ENCODE assay signal across 18 cellular contexts in genomic region chr18:23156134-23156533, GRCh38. TPM values are rescaled to one million over a fixed set of nuclear protein-coding genes. Genes with fewer than 3 reads are reported as not detected.
A peak's percentile ranks its signal among the peaks of the same experiment; 100 is the strongest.
DNase-seq lines count a peak whose midpoint lies in the region; ATAC-seq and TF ChIP-seq lines count a peak whose summit lies in the region.
"Had no signal": no experiment of that assay in that cellular context is flagged by ENCODE, and none has a peak within 500 bp of the region (broad histone marks: within the 10 kb centered on the region; RNA-seq: fewer than 3 reads in every experiment).

No MANE protein-coding gene starts in this region.

- intact Hi-C loops in posterior vena cava (cut with DNase I) = no loop called here
- intact Hi-C loops in prostate gland (cut with DNase I) = loop anchor here (5.0 kb wide), 1 partner anchor 71 kb away; no protein-coding TSS in a partner anchor

- DNase-seq in SK-MEL-5 (ENCODE audit: low read depth, low spot score) (peak; percentile 84), foreskin melanocyte (peak; percentile 75), posterior vena cava (ENCODE audit: low spot score) (peak; percentile 19), SK-N-DZ (ENCODE audit: low spot score) (no peak), prostate gland (ENCODE audit: low spot score) (no peak)
- DNase-seq: AML-193; NCI-H1092 treated with DMSO at 0.1 percent for 48 hours; NCI-H146; NCI-H2081 treated with DMSO at 0.1 percent for 48 hours; NCI-H446 treated with DMSO at 0.1 percent for 48 hours; NCI-H748 treated with DMSO at 0.1 percent for 48 hours; NK-92 treated with Interleukin-12 subunit alpha and Interleukin-12 subunit beta, amount 100 ng/mL, for 24 hours had no signal

- no peak for TF ChIP-seq CTCF in HEK293 (tag by site-specific recombination; IDR thresholded peaks at IDR 0.05)
- TF ChIP-seq CTCF in prostate gland (IDR thresholded peaks at IDR 0.05) = no peak

- H3K36me3 ChIP-seq in HEK293 (ENCODE audit: control insufficient read depth in 2 of 2, insufficient read depth in 1 of 2, low read length in 2 of 2) (no peaks in the 10 kb centered on the region; a peak in 1 of 3 replicates), prostate gland (no peaks in the 10 kb centered on the region)
- H3K36me3 ChIP-seq: HAP-1 had no signal

- no peak for ATAC-seq in HG03045 (IDR thresholded peaks at IDR 0.05; ENCODE audit: unreplicated experiment)
- ATAC-seq: Right ventricle myocardium inferior had no signal

- POLR2A ChIA-PET in HEK293 (lab: Yijun Ruan, JAX) = interaction anchor here (1.3 kb wide), 1 partner anchor 9 kb away, joined by 5 read pairs; no protein-coding TSS in a partner anchor

- no peak for TF ChIP-seq POLR2A in prostate gland (IDR thresholded peaks at IDR 0.05)

- H3K4me1 ChIP-seq in HEK293 (ENCODE audit: control insufficient read depth, insufficient read depth, low read length) (peaks cover 12% of the 10 kb centered on the region), prostate gland (replicated peaks) (no peaks in the 10 kb centered on the region)

- H3K9me3 ChIP-seq in HEK293 (ENCODE audit: control insufficient read depth, insufficient read depth, low read depth, low read length) (no peaks in the 10 kb centered on the region), prostate gland (no peaks in the 10 kb centered on the region)
- H3K9me3 ChIP-seq: HAP-1 had no signal

- WGBS in prostate gland = 90% methylated on average over 7 of the region's 7 CpGs

- no peaks in the 10 kb centered on the region for H3K27me3 ChIP-seq in prostate gland (replicated peaks; ENCODE audit: insufficient read depth)

- H3K27ac ChIP-seq in HEK293 (ENCODE audit: extremely low read depth, low read depth, low read length) = no peak overlapping the region
- no peak overlapping the region for H3K27ac ChIP-seq in prostate gland
- H3K27ac ChIP-seq: C4-2B, HL-60 had no signal

- in situ Hi-C loops in SK-MEL-5 (cut with HindIII; ENCODE audit: low pct_unique_long_range_greater_than_20kb, low sequenced_read_pairs) = no loop called here

- no peak overlapping the region for H3K4me3 ChIP-seq in HEK293 (ENCODE audit: low read depth, low read length)
- no peak overlapping the region for H3K4me3 ChIP-seq in prostate gland
- H3K4me3 ChIP-seq: HAP-1 had no signal

- CTCF ChIA-PET in HEK293 (lab: Yijun Ruan, JAX) = interaction anchor here (0.7 kb wide), 1 partner anchor 18 kb away, joined by 3 read pairs; no protein-coding TSS in a partner anchor

TF ChIP-seq in HEK293, 187 proteins besides CTCF, POLR2A, EP300 and RAD21:
- TF ChIP-seq ZNF548 (tag by site-specific recombination; IDR thresholded peaks at IDR 0.05) (no peak), ZNF239 (tag by site-specific recombination; IDR thresholded peaks at IDR 0.05) (no peak), PBX3 (CRISPR knock-in tag; IDR thresholded peaks at IDR 0.05) (no peak), ZNF114 (tag by site-specific recombination; IDR thresholded peaks at IDR 0.05) (no peak), ZNF2 (tag by site-specific recombination; IDR thresholded peaks at IDR 0.05) (no peak), GLIS2 (tag by site-specific recombination; IDR thresholded peaks at IDR 0.05) (0 out of 2 replicates have a peak, but pooled peaks have one; percentile 39), ZIC2 (tag by site-specific recombination; IDR thresholded peaks at IDR 0.05) (no peak), ZNF292 (tag by site-specific recombination; IDR thresholded peaks at IDR 0.05; ENCODE audit: borderline replicate concordance, low read depth) (no peak), REST (tag by site-specific recombination; IDR thresholded peaks at IDR 0.05) (0 out of 2 replicates have a peak, but pooled peaks have one; percentile 22), ZNF132 (tag by site-specific recombination; IDR thresholded peaks at IDR 0.05; ENCODE audit: borderline replicate concordance) (no peak), KLF8 (tag by site-specific recombination; IDR thresholded peaks at IDR 0.05) (no peak)

RNA-seq across cellular contexts. Expression of gene CABLES1, which starts 20.8 kb away (rescaled TPM):
- 101 and 133 TPM in 2 replicates for total RNA-seq in SK-MEL-5 (2014; rRNA removed; shearing (Covaris generic))
- 73.5 and 89.4 TPM in 2 replicates for polyA plus RNA-seq in SK-MEL-5 (2015; cell fraction: cytosol; rRNA removed)
- 59.5 and 63.6 TPM in 2 replicates for polyA plus RNA-seq in SK-MEL-5 (2015; cell fraction: nucleus; rRNA removed)
- total RNA-seq in posterior vena cava (10 to 100 TPM in 1 of 2 donors, 1 to 10 TPM in 1; 9.3 to 10.8 TPM), prostate gland (10 to 100 TPM in 1 of 2 donors, 1 to 10 TPM in 1; 3.9 to 16.2 TPM)
- 5.9 and 7.2 TPM in 2 replicates for polyA plus RNA-seq in SK-N-DZ (2014; cell fraction: cytosol; rRNA removed)
- polyA plus RNA-seq in SK-N-DZ (2014; cell fraction: nucleus; rRNA removed) = 4.8 and 6.3 TPM in 2 replicates

Comparison
In these comparisons a context has a peak if more than half of its experiments do, and no peak if none do; other contexts are left out.
1. DNase-seq: peak in SK-MEL-5 (single experiment), foreskin melanocyte (single experiment) and posterior vena cava (single experiment); none in SK-N-DZ (single experiment) and prostate gland (single experiment).